Comparison of ENCODE assay signal across 10 cellular contexts in the genomic region with DNA sequence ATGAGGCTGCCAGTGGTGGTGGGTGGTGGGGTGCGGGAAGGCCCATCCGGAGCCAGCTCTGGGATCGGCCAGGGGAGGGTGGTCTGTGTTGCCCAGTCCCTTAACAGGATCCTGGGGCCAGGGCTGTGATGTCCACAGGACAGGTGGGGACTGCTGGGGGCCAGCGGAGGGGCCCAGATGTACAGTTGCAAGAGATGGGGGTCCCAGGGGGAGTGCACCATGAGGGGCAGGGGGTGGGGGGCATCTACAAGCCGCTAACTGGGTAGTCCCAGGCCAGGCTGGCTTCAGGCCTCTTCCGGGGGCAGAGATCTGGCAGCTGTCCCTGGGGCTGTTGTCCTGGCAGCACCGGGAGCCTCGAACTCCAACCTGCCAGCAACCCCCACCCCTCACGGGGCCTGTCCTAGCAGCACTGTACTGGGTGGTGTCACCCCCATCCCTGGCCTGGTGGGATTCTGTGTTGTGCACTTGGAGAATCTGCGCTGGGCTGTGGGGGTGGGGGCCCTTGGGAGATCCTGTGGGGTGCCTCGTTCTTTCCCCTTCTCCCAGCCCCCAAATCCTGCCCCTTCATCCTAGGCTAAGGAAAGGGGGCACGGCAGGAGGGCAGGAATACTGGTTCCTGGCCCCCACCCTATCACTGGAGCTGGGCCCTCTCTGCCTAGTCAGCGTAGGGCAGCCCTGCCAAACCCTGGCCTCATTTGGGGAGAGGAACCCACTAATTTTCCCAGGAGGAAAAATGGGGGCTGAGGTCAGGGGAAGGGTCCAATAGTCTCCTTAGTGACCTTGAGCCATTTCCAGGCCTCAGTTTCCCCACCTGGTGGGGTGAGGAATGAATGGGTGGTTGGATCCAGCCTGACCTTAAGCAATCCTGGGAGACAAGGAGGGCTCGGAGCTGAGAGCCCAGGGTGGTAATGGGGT. TPM values are rescaled to one million over a fixed set of nuclear protein-coding genes. Genes with fewer than 3 reads are reported as not detected.
DNase-seq lines count a peak whose midpoint lies in the region; ATAC-seq and TF ChIP-seq lines count a peak whose summit lies in the region.
"Had no signal": no experiment of that assay in that cellular context is flagged by ENCODE, and none has a peak within 500 bp of the region (broad histone marks: within the 10 kb centered on the region; RNA-seq: fewer than 3 reads in every experiment).

No MANE protein-coding gene starts in this region.

- peak overlapping the region; percentile 79 for H3K4me3 ChIP-seq in HUES48 (ENCODE audit: low read depth, low read length)
- peak overlapping the region in 1 of 2 donors; percentile 21 for H3K4me3 ChIP-seq in body of pancreas
- peak overlapping the region; percentile 89 to 91 for H3K4me3 ChIP-seq in stomach smooth muscle (ENCODE audit: low read length in 2 of 2)

- no peaks in the 10 kb centered on the region for H3K9me3 ChIP-seq in HUES48 (ENCODE audit: control insufficient read depth, insufficient read depth, low read length)
- no peaks in the 10 kb centered on the region for H3K9me3 ChIP-seq in body of pancreas
- H3K9me3 ChIP-seq in stomach smooth muscle (ENCODE audit: control insufficient read depth in 2 of 2, low read length in 2 of 2) = no peaks in the 10 kb centered on the region

- 0 out of 2 replicates have a peak, but pooled peaks cover 2% of the 10 kb centered on the region for H3K36me3 ChIP-seq in HUES48 (ENCODE audit: control insufficient read depth, insufficient read depth, low read length)
- H3K36me3 ChIP-seq in body of pancreas (replicated peaks in 1 of 2; ENCODE audit: insufficient read depth in 1 of 2, low read depth in 2 of 2) = no peaks in the 10 kb centered on the region
- peaks cover 0 to 8% of the 10 kb centered on the region in 2 donors for H3K36me3 ChIP-seq in stomach smooth muscle (ENCODE audit: control insufficient read depth in 2 of 2, insufficient read depth in 2 of 2, low read length in 2 of 2)

- no peak overlapping the region; the same call in 1 of the 2 replicates for H3K9ac ChIP-seq in HUES48 (ENCODE audit: low read depth, low read length)
- peak overlapping the region; percentile 74 to 82 for H3K9ac ChIP-seq in stomach smooth muscle (ENCODE audit: low read length in 2 of 2)

- peaks cover 21% of the 10 kb centered on the region for H3K4me1 ChIP-seq in HUES48 (ENCODE audit: control insufficient read depth, insufficient read depth, low read length)
- peaks cover 76% of the 10 kb centered on the region for H3K4me1 ChIP-seq in body of pancreas
- peaks cover 87% of the 10 kb centered on the region for H3K4me1 ChIP-seq in stomach smooth muscle (ENCODE audit: control insufficient read depth, insufficient read depth, low read length)

- ATAC-seq in body of pancreas (no peak), left lobe of liver (peak; percentile 53), GM18511 (IDR thresholded peaks at IDR 0.05; ENCODE audit: unreplicated experiment) (no peak), GM21825 (IDR thresholded peaks at IDR 0.05; ENCODE audit: unreplicated experiment) (no peak)

- intact Hi-C loops in body of pancreas (cut with DNase I) = no loop called here

- TF ChIP-seq POLR2A in body of pancreas (IDR thresholded peaks at IDR 0.05) = no peak

- no peak overlapping the region for H3K27ac ChIP-seq in HUES48 (ENCODE audit: low read depth, low read length)
- peak overlapping the region in 3 of 4 donors; percentile 16 to 75 (median 72) for H3K27ac ChIP-seq in body of pancreas
- H3K27ac ChIP-seq in stomach smooth muscle (ENCODE audit: low read length) = peak overlapping the region; percentile 76

- WGBS in body of pancreas, 2 donors = 70 to 73% methylated on average over 6 to 12 of the region's 14 CpGs

- peaks cover 4% of the 10 kb centered on the region; the same call in 1 of the 2 replicates for H3K27me3 ChIP-seq in HUES48 (ENCODE audit: control insufficient read depth, insufficient read depth, low read length)
- no peaks in the 10 kb centered on the region for H3K27me3 ChIP-seq in body of pancreas
- no peaks in the 10 kb centered on the region for H3K27me3 ChIP-seq in stomach smooth muscle (ENCODE audit: control insufficient read depth in 1 of 2, insufficient read depth in 2 of 2, low read length in 2 of 2)

- TF ChIP-seq CTCF in body of pancreas (IDR thresholded peaks at IDR 0.05) = no peak

- no peak for DNase-seq in body of pancreas
- peak; percentile 83 for DNase-seq in left lobe of liver (ENCODE audit: low spot score)
- DNase-seq in AG08396 (ENCODE audit: low spot score) = no peak
- no peak for DNase-seq in NCI-H2029 treated with DMSO at 0.1 percent for 48 hours (lab: John Stamatoyannopoulos, UW)
- DNase-seq: stimulated activated naive CD4-positive, alpha-beta T cell treated with Interleukin-2 at 50 U/mL for 16 hours had no signal

RNA-seq across cellular contexts. Expression of a gene that starts 1.4 kb away (rescaled TPM):
- total RNA-seq in body of pancreas (10 to 100 TPM in 1 of 2 donors, 1 to 10 TPM in 1; 8.8 to 23.4 TPM), left lobe of liver (58.1 TPM)

RNA-seq across cellular contexts. Expression of a gene that starts 38.0 kb away (rescaled TPM):
- total RNA-seq in body of pancreas (1 to 10 TPM in 1 of 2 donors, under 1 TPM in 1; 0.78 to 3.0 TPM), left lobe of liver (0.58 TPM)
- total RNA-seq: activated CD8-positive, alpha-beta memory T cell treated with anti-CD3 and anti-CD28 coated beads for 36 hours had no signal
